ENCODE assay signal across 28 cellular contexts in the genomic region with DNA sequence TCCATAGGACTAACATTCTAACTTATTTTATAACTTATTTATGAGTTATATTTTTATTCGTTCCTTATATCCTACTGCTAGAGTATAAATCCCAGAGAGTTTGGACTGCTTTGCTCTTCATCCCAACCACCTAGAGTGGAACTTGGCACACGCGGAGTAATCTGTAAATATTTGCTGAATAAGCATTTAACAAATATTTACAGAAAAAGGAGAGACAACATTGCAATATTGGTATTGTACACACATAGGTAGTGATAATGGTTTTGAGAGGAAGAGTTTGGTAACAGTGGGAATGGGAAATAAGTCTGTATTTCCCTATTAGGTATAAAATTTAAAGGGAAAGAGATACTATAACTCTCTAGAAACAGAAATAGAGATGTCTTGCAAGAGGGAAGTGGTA.
"Had no signal": no experiment of that assay in that cellular context is flagged by ENCODE, and none has a peak within 500 bp of the region (broad histone marks: within the 10 kb centered on the region; RNA-seq: fewer than 3 reads in every experiment).

No MANE protein-coding gene starts in this region.

- ATAC-seq: Panc1, Right ventricle myocardium inferior, T-cell had no signal

- H3K4me3 ChIP-seq: cardiac muscle cell, SK-N-MC had no signal

- DNase-seq: activated CD4-positive, alpha-beta memory T cell treated with anti-CD3 and anti-CD28 coated beads, Interleukin-2, amount 10 ng/mL, durations not matched to agents 7 days and 5 days; activated CD4-positive, alpha-beta T cell treated with anti-CD3 and anti-CD28 coated beads, Interleukin-2, amount 50 U/mL, for 1 hour; activated CD4-positive, CD25-positive, alpha-beta regulatory T cell; activated gamma-delta T cell treated with Interleukin-2 at 50 U/mL for 16 hours; activated naive CD4-positive, alpha-beta T cell treated with anti-CD3 and anti-CD28 coated beads, Interleukin-2, amount 10 ng/mL, durations not matched to agents 7 days and 5 days; activated naive CD8-positive, alpha-beta T cell treated with anti-CD3 and anti-CD28 coated beads for 36 hours; activated T-cell treated with anti-CD3 and anti-CD28 coated beads for 4 hours; activated T-cell treated with anti-CD3 and anti-CD28 coated beads, Interleukin-2, amount 50 U/mL, for 48 hours; brain microvascular endothelial cell; MM.1S; NCI-H1092 treated with DMSO at 0.1 percent for 48 hours; NCI-H1436; NCI-H1694 treated with DMSO at 0.1 percent for 48 hours; NCI-H2029 treated with DMSO at 0.1 percent for 48 hours; NCI-H345; NCI-H510A; NCI-H526 treated with DMSO at 0.1 percent for 48 hours; NCI-H82; OCI-M1; RPMI8226; T-cell; T-helper 2 cell; T1000 had no signal

- H3K27me3 ChIP-seq: brain microvascular endothelial cell, cardiac muscle cell had no signal

- H3K36me3 ChIP-seq: brain microvascular endothelial cell, cardiac muscle cell had no signal

- H3K27ac ChIP-seq: brain microvascular endothelial cell, cardiac muscle cell, SK-N-MC, VCaP had no signal
